ENCODE assay signal across 11 cellular contexts in genomic region chr4:109472343-109472761, GRCh38. TPM values are rescaled to one million over a fixed set of nuclear protein-coding genes. Genes with fewer than 3 reads are reported as not detected.
DNase-seq lines count a peak whose midpoint lies in the region; ATAC-seq and TF ChIP-seq lines count a peak whose summit lies in the region.
"Had no signal": no experiment of that assay in that cellular context is flagged by ENCODE, and none has a peak within 500 bp of the region (broad histone marks: within the 10 kb centered on the region; RNA-seq: fewer than 3 reads in every experiment).

No MANE protein-coding gene starts in this region.

- POLR2A ChIA-PET in A673 (lab: Charles Lee; ENCODE audit: low non-redundant PET) = no interaction called here

- peak; percentile 33 for DNase-seq in A673 (ENCODE audit: low spot score)
- DNase-seq in RWPE2 (ENCODE audit: low spot score) = no peak
- peak; percentile 25 to 57 for DNase-seq in foreskin fibroblast
- no peak for DNase-seq in SJCRH30
- no peak for DNase-seq in pons (ENCODE audit: low spot score)
- DNase-seq in HAP-1 (ENCODE audit: low spot score in 2 of 2) = no peak
- DNase-seq: Caco-2, NCI-H2171 had no signal

- in situ Hi-C loops in HAP-1 (cut with MboI; ENCODE audit: low sequenced_read_pairs) = no loop called here

- peaks cover 5% of the 10 kb centered on the region for H3K4me1 ChIP-seq in A673 (ENCODE audit: insufficient read depth, low read length, poor library complexity, severe bottlenecking)
- H3K4me1 ChIP-seq in RWPE2 (ENCODE audit: insufficient read depth, poor library complexity, severe bottlenecking) = peaks cover 21% of the 10 kb centered on the region
- no peaks in the 10 kb centered on the region for H3K4me1 ChIP-seq in SJCRH30
- peaks cover 2% of the 10 kb centered on the region; the same call in 1 of the 2 replicates for H3K4me1 ChIP-seq in HAP-1
- H3K4me1 ChIP-seq: Caco-2 had no signal

- no peaks in the 10 kb centered on the region for H3K9me3 ChIP-seq in A673 (ENCODE audit: low read depth, low read length, poor library complexity, severe bottlenecking)
- H3K9me3 ChIP-seq in RWPE2 (ENCODE audit: severe bottlenecking) = no peaks in the 10 kb centered on the region
- no peaks in the 10 kb centered on the region for H3K9me3 ChIP-seq in SJCRH30 (replicated peaks)
- H3K9me3 ChIP-seq in HAP-1 = no peaks in the 10 kb centered on the region
- H3K9me3 ChIP-seq: Caco-2 had no signal

- H3K27me3 ChIP-seq in A673 (replicated peaks; ENCODE audit: insufficient read depth, low read depth, low read length, poor library complexity) (no peaks in the 10 kb centered on the region), RWPE2 (ENCODE audit: insufficient read depth, poor library complexity, severe bottlenecking) (no peaks in the 10 kb centered on the region), SJCRH30 (no peaks in the 10 kb centered on the region), HAP-1 (ENCODE audit: low read depth) (no peaks in the 10 kb centered on the region)

- intact Hi-C loops in A673 (cut with micrococcal nuclease; ENCODE audit: unreplicated experiment) = no loop called here

- H3K36me3 ChIP-seq in A673 (ENCODE audit: insufficient read depth, low read length, poor library complexity, severe bottlenecking) (peaks cover 22% of the 10 kb centered on the region), RWPE2 (ENCODE audit: low read depth) (peaks cover 63% of the 10 kb centered on the region), SJCRH30 (peaks cover 31% of the 10 kb centered on the region), HAP-1 (replicated peaks) (peaks cover 10% of the 10 kb centered on the region)

- H3K4me3 ChIP-seq in A673 (ENCODE audit: low read depth, low read length, poor library complexity, severe bottlenecking) (no peak overlapping the region), RWPE2 (ENCODE audit: severe bottlenecking) (no peak overlapping the region), foreskin fibroblast (ENCODE audit: low read depth in 1 of 2, low read length in 2 of 2) (no peak overlapping the region), SJCRH30 (no peak overlapping the region), HAP-1 (no peak overlapping the region)

- BruUV-seq in A673 (replicated peaks; lab: Mats Ljungman, UMichigan) = no TSS peak

- CTCF ChIA-PET in A673 (lab: Charles Lee) = no interaction called here

- TF ChIP-seq CTCF in A673 (conservative IDR thresholded peaks at IDR 0.05; ENCODE audit: low read depth, low read length) = no peak
- TF ChIP-seq CTCF in RWPE2 (IDR thresholded peaks at IDR 0.05; ENCODE audit: poor library complexity, severe bottlenecking) = no peak
- TF ChIP-seq CTCF in foreskin fibroblast (IDR thresholded peaks at IDR 0.05; ENCODE audit: low read depth, low read length) = no peak

- ATAC-seq in GM18868 (IDR thresholded peaks at IDR 0.05; ENCODE audit: unreplicated experiment) (peak; percentile 65), RWPE2 (ENCODE audit: low read depth) (peak; percentile 93), GM21619 (IDR thresholded peaks at IDR 0.05; ENCODE audit: unreplicated experiment) (no peak)
- ATAC-seq: stimulated activated memory B cell treated with anti-CD40 and anti-IgM and Interleukin-4, amounts not matched to agents 10 μg/mL and 1 μg/mL and 100 μg/mL, for 72 hours had no signal

- H3K27ac ChIP-seq in A673 (ENCODE audit: low read depth, low read length, poor library complexity, severe bottlenecking) = peak overlapping the region; percentile 20
- H3K27ac ChIP-seq in RWPE2 (ENCODE audit: poor library complexity, severe bottlenecking) = peak overlapping the region; percentile 26
- H3K27ac ChIP-seq in SJCRH30 = no peak overlapping the region

RNA-seq across cellular contexts. Expression of gene SEC24B, which starts 38.7 kb away (rescaled TPM):
- 39.3 and 39.6 TPM in 2 replicates for total RNA-seq in A673 (2021)
- 31.0 and 32.3 TPM in 2 replicates for total RNA-seq in SJCRH30 (2014; rRNA removed; shearing (Covaris generic))

Comparison
In these comparisons a context has a peak if more than half of its experiments do, and no peak if none do; other contexts are left out.
1. DNase-seq: peak in A673 (single experiment) and foreskin fibroblast (2 of 2); none in RWPE2 (single experiment), SJCRH30 (0 of 2), pons (single experiment) and HAP-1 (0 of 2).